13 cellular contexts compared by ENCODE assay signal in the genomic region with DNA sequence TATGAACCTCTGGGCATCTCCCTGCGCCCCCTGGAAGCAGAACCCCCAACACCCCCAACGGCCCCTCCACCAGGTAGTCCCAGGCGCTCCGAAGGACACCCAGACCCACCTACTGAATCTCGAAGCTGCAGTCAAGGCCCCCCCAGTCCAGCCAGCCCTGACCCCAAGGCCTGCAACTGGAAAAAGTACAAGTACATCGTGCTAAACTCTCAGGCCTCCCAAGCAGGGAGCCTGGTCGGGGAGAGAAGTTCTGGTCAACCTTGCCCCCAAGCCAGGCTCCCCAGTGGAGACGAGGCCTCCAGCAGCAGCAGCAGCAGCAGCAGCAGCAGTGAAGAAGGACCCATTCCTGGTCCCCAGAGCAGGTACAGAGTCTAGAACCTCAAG. TPM values are rescaled to one million over a fixed set of nuclear protein-coding genes. Genes with fewer than 3 reads are reported as not detected.
DNase-seq lines count a peak whose midpoint lies in the region; ATAC-seq and TF ChIP-seq lines count a peak whose summit lies in the region.
"Had no signal": no experiment of that assay in that cellular context is flagged by ENCODE, and none has a peak within 500 bp of the region (broad histone marks: within the 10 kb centered on the region; RNA-seq: fewer than 3 reads in every experiment).

No MANE protein-coding gene starts in this region.

- no peak for DNase-seq in RWPE1 (ENCODE audit: low spot score)
- no peak for DNase-seq in naive B cell
- no peak for DNase-seq in omental fat pad (ENCODE audit: low spot score)
- DNase-seq in NCI-H1105 treated with DMSO at 0.1 percent for 48 hours (lab: John Stamatoyannopoulos, UW) = no peak
- no peak for DNase-seq in COLO668 (lab: John Stamatoyannopoulos, UW; ENCODE audit: unreplicated experiment)
- DNase-seq: HCEC 1CT, NCI-H146, SIG-M5 had no signal

- peaks cover 30 to 55% (median 43%) of the 10 kb centered on the region in 3 donors for H3K4me1 Mint-ChIP-seq in naive B cell

- CTCF ChIA-PET in RWPE1 (lab: Yijun Ruan, JAX) = interaction anchor here (0.9 kb wide), 1 partner anchor 184 kb away, joined by 3 read pairs; no protein-coding TSS in a partner anchor

- H3K36me3 Mint-ChIP-seq in naive B cell = no peaks in the 10 kb centered on the region
- H3K36me3 Mint-ChIP-seq: activated naive CD4-positive, alpha-beta T cell treated with anti-CD3 and anti-CD28 coated beads, Interleukin-2, amount 50 U/mL, for 24 hours; brain had no signal

- no peaks in the 10 kb centered on the region for H4K20me1 ChIP-seq in BLaER1 treated with 17β-estradiol and CSF1 and Interleukin-3, amounts not matched to agents 10 nM and 100 nM

- H3K27me3 ChIP-seq in BLaER1 treated with 17β-estradiol and CSF1 and Interleukin-3, amounts not matched to agents 10 nM and 100 nM = peaks cover 23 to 38% (median 31%) of the 10 kb centered on the region in 11 experiments

- H3K9ac ChIP-seq in BLaER1 treated with 17β-estradiol and CSF1 and Interleukin-3, amounts not matched to agents 10 nM and 100 nM = no peak overlapping the region

- POLR2A ChIA-PET in RWPE1 (lab: Yijun Ruan, JAX; ENCODE audit: low non-redundant PET) = no interaction called here

- no peak overlapping the region for H3K4me3 ChIP-seq in BLaER1 treated with 17β-estradiol and CSF1 and Interleukin-3, amounts not matched to agents 10 nM and 100 nM

- peak overlapping the region in 5 of 6 donors; percentile 54 to 97 (median 90) for H3K27ac Mint-ChIP-seq in naive B cell
- H3K27ac Mint-ChIP-seq: activated CD4-positive, alpha-beta T cell treated with anti-CD3 and anti-CD28 coated beads for 36 hours; brain had no signal

- H3K36me3 ChIP-seq in BLaER1 treated with 17β-estradiol and CSF1 and Interleukin-3, amounts not matched to agents 10 nM and 100 nM = peaks cover 0 to 22% (median 0%) of the 10 kb centered on the region in 11 experiments; a peak in 6 of 22 replicates

- H3K4me3 Mint-ChIP-seq in naive B cell = peak overlapping the region in 2 of 8 donors; percentile 8 to 41
- H3K4me3 Mint-ChIP-seq: activated CD4-positive, alpha-beta T cell treated with anti-CD3 and anti-CD28 coated beads for 36 hours; activated naive CD4-positive, alpha-beta T cell treated with anti-CD3 and anti-CD28 coated beads, Interleukin-2, amount 50 U/mL, for 24 hours; stimulated activated naive CD8-positive, alpha-beta T cell treated with anti-CD3 and anti-CD28 coated beads, Interleukin-15, Interleukin-2, amounts not matched to agents 100 ng/mL and 50 ng/mL, for 24 hours had no signal

- H3K27me3 Mint-ChIP-seq in naive B cell = no peaks in the 10 kb centered on the region
- H3K27me3 Mint-ChIP-seq: activated naive CD4-positive, alpha-beta T cell treated with anti-CD3 and anti-CD28 coated beads, Interleukin-2, amount 50 U/mL, for 24 hours had no signal

- ATAC-seq in naive B cell (ENCODE audit: low read depth in 2 of 2) (no peak), omental fat pad (ENCODE audit: low FRiP score) (no peak)

- peaks cover 0 to 11% (median 0%) of the 10 kb centered on the region in 11 experiments; a peak in 7 of 22 replicates for H3K9me3 ChIP-seq in BLaER1 treated with 17β-estradiol and CSF1 and Interleukin-3, amounts not matched to agents 10 nM and 100 nM (replicated peaks in 1 of 11)

- peaks cover 37 to 75% (median 63%) of the 10 kb centered on the region in 10 experiments for H3K4me1 ChIP-seq in BLaER1 treated with 17β-estradiol and CSF1 and Interleukin-3, amounts not matched to agents 10 nM and 100 nM

- peak overlapping the region in 8 of 11 experiments; percentile 13 to 59 (median 30); a peak in 13 of 22 replicates for H3K4me2 ChIP-seq in BLaER1 treated with 17β-estradiol and CSF1 and Interleukin-3, amounts not matched to agents 10 nM and 100 nM

- H3K9me3 Mint-ChIP-seq in naive B cell = peaks cover 0 to 2% (median 0%) of the 10 kb centered on the region in 7 donors
- H3K9me3 Mint-ChIP-seq: activated naive CD4-positive, alpha-beta T cell treated with anti-CD3 and anti-CD28 coated beads, Interleukin-2, amount 50 U/mL, for 24 hours; stimulated activated naive CD8-positive, alpha-beta T cell treated with anti-CD3 and anti-CD28 coated beads, Interleukin-15, Interleukin-2, amounts not matched to agents 100 ng/mL and 50 ng/mL, for 24 hours had no signal

- 0 out of 22 replicates have a peak overlapping the region, but pooled peaks of 2 of the 11 experiments have one; percentile 1 to 37 for H3K27ac ChIP-seq in BLaER1 treated with 17β-estradiol and CSF1 and Interleukin-3, amounts not matched to agents 10 nM and 100 nM
- peak overlapping the region; percentile 48 for H3K27ac ChIP-seq in RWPE1

- no peak for TF ChIP-seq CTCF in RWPE1 (conservative IDR thresholded peaks at IDR 0.05; ENCODE audit: low read depth)
- TF ChIP-seq CTCF in omental fat pad (IDR thresholded peaks at IDR 0.05) = no peak

RNA-seq across cellular contexts. Expression of gene BCL6B, which starts 1.5 kb away (rescaled TPM):
- under 1 TPM in 3 of 6 donors, not detected in 3; 0.21 to 0.36 (median 0.29) TPM for polyA plus RNA-seq in naive B cell (ENCODE audit: low read depth in 6 of 6)
- 10 to 100 TPM in 1 of 4 donors, 1 to 10 TPM in 3; 4.6 to 11.2 (median 8.2) TPM for total RNA-seq in omental fat pad

RNA-seq across cellular contexts. Expression of gene SLC16A13, which starts 11.4 kb away (rescaled TPM):
- 1 to 10 TPM in 5 of 6 donors, under 1 TPM in 1; 0.66 to 3.0 (median 2.4) TPM for polyA plus RNA-seq in naive B cell (ENCODE audit: low read depth in 6 of 6)
- 1 to 10 TPM in 3 of 4 donors, under 1 TPM in 1; 0.74 to 2.2 (median 1.5) TPM for total RNA-seq in omental fat pad

RNA-seq across cellular contexts. Expression of gene RNASEK, which starts 12.0 kb away (rescaled TPM):
- polyA plus RNA-seq in naive B cell (ENCODE audit: low read depth in 6 of 6) = 100 to 1,000 TPM; 678 to 895 (median 858) TPM
- 100 to 1,000 TPM in 3 of 4 donors, 10 to 100 TPM in 1; 34.4 to 253 (median 130) TPM for total RNA-seq in omental fat pad

RNA-seq across cellular contexts. Expression of gene SLC16A11, which starts 19.5 kb away (rescaled TPM):
- polyA plus RNA-seq in naive B cell (ENCODE audit: low read depth in 6 of 6) = 1 to 10 TPM in 5 of 6 donors, not detected in 1; 1.8 to 3.6 (median 2.3) TPM
- under 1 TPM in 3 of 4 donors, not detected in 1; 0.44 to 0.60 (median 0.47) TPM for total RNA-seq in omental fat pad

RNA-seq across cellular contexts. Expression of gene ALOX12, which starts 28.5 kb away (rescaled TPM):
- polyA plus RNA-seq in naive B cell (ENCODE audit: low read depth in 6 of 6) = 1 to 10 TPM in 3 of 6 donors, under 1 TPM in 2, not detected in 1; 0.27 to 2.5 (median 1.4) TPM
- total RNA-seq in omental fat pad = under 1 TPM in 1 of 4 donors, not detected in 3; 0.25 TPM
- total RNA-seq: activated CD4-positive, alpha-beta T cell treated with anti-CD3 and anti-CD28 coated beads for 36 hours had no signal
